Comparison of ENCODE assay signal across 17 cellular contexts in the genomic region with DNA sequence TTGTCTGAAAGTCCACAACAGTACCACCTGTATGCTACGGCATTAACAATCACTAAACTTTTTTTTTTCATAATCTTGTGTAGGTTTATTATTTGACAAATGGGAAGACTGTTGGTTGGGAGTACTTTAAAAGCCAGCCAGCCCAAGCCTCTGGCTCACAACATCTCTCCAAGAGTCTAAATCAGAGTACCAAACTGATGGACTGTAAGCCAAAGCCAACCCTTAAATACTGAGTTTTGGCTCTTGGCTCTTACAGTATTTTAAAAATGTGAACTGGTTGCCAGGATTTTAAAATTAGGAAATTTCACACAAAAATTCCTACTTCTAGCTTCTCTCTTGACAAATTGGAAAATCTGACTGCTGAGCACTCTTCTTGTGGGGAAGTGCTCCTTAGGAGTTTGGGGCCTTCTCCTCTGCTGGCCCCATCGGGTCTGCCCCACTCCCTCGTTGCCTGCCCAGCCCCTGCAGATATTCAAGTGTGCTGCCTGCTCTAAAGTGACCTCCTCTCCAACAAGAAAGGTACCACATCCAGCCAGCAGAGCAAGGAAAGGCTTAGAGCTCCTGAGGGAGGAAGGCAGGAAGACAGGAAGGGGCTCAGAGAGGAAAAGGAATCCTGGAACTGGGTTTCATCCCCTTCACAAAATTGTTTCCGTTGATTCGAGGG.
"Had no signal": no experiment of that assay in that cellular context is flagged by ENCODE, and none has a peak within 500 bp of the region (broad histone marks: within the 10 kb centered on the region; RNA-seq: fewer than 3 reads in every experiment).

No MANE protein-coding gene starts in this region.

- H3K27ac Mint-ChIP-seq: activated CD8-positive, alpha-beta T cell treated with anti-CD3 and anti-CD28 coated beads for 36 hours; activated naive CD8-positive, alpha-beta T cell treated with anti-CD3 and anti-CD28 coated beads for 36 hours; activated T-cell treated with anti-CD3 and anti-CD28 coated beads, Interleukin-2, amount 50 U/mL, for 72 hours; naive B cell; progenitor cell of endocrine pancreas; stimulated activated naive CD8-positive, alpha-beta T cell treated with anti-CD3 and anti-CD28 coated beads, Interleukin-15, amount 100 ng/mL, for 72 hours had no signal

- H3K4me1 Mint-ChIP-seq: activated naive CD8-positive, alpha-beta T cell treated with anti-CD3 and anti-CD28 coated beads for 36 hours; naive B cell; stimulated activated naive CD8-positive, alpha-beta T cell treated with anti-CD3 and anti-CD28 coated beads, Interleukin-15, amount 100 ng/mL, for 72 hours had no signal

- H3K36me3 ChIP-seq: breast epithelium, uterus had no signal

- H3K27me3 ChIP-seq: breast epithelium, esophagus squamous epithelium, gastroesophageal sphincter, neutrophil, testis, uterus had no signal

- H3K9me3 Mint-ChIP-seq: activated naive CD8-positive, alpha-beta T cell treated with anti-CD3 and anti-CD28 coated beads for 36 hours; activated T-cell treated with anti-CD3 and anti-CD28 coated beads, Interleukin-2, amount 50 U/mL, for 72 hours; stimulated activated naive CD8-positive, alpha-beta T cell treated with anti-CD3 and anti-CD28 coated beads, Interleukin-15, amount 100 ng/mL, for 72 hours had no signal

- DNase-seq: activated CD8-positive, alpha-beta memory T cell treated with anti-CD3 and anti-CD28 coated beads, Interleukin-2, amount 50 U/mL, for 4 hours; activated CD8-positive, alpha-beta T cell treated with anti-CD3 and anti-CD28 coated beads for 36 hours; activated gamma-delta T cell treated with Interleukin-2 at 50 U/mL for 16 hours; activated naive CD8-positive, alpha-beta T cell treated with anti-CD3 and anti-CD28 coated beads for 36 hours; activated T-cell treated with anti-CD3 and anti-CD28 coated beads, Interleukin-2, amount 50 U/mL, for 72 hours; esophagus squamous epithelium; kidney glomerular epithelial cell; naive B cell; stimulated activated CD4-positive, alpha-beta T cell treated with anti-CD3 and anti-CD28 coated beads, Interleukin-4, amount 100 ng/mL, for 24 hours; stimulated activated naive CD8-positive, alpha-beta T cell treated with anti-CD3 and anti-CD28 coated beads, Interleukin-15, amount 100 ng/mL, for 72 hours; testis; uterus had no signal

- H3K4me3 Mint-ChIP-seq: activated CD8-positive, alpha-beta T cell treated with anti-CD3 and anti-CD28 coated beads for 36 hours; activated naive CD8-positive, alpha-beta T cell treated with anti-CD3 and anti-CD28 coated beads for 36 hours; activated T-cell treated with anti-CD3 and anti-CD28 coated beads, Interleukin-2, amount 50 U/mL, for 72 hours; naive B cell; stimulated activated naive CD8-positive, alpha-beta T cell treated with anti-CD3 and anti-CD28 coated beads, Interleukin-15, amount 100 ng/mL, for 72 hours had no signal

- H3K4me3 ChIP-seq: breast epithelium, esophagus squamous epithelium, gastroesophageal sphincter, lung, testis, uterus had no signal

- H3K9me3 ChIP-seq: breast epithelium, esophagus squamous epithelium, gastroesophageal sphincter, neutrophil, testis, uterus had no signal

- H3K27ac ChIP-seq: breast epithelium, esophagus squamous epithelium, gastroesophageal sphincter, neutrophil, testis, uterus had no signal

- H3K4me1 ChIP-seq: breast epithelium, testis, uterus had no signal

- H3K27me3 Mint-ChIP-seq: activated CD8-positive, alpha-beta T cell treated with anti-CD3 and anti-CD28 coated beads for 36 hours; activated naive CD8-positive, alpha-beta T cell treated with anti-CD3 and anti-CD28 coated beads for 36 hours; naive B cell; progenitor cell of endocrine pancreas; stimulated activated naive CD8-positive, alpha-beta T cell treated with anti-CD3 and anti-CD28 coated beads, Interleukin-15, amount 100 ng/mL, for 72 hours had no signal

- ATAC-seq: activated CD8-positive, alpha-beta T cell treated with anti-CD3 and anti-CD28 coated beads for 36 hours; activated T-cell treated with anti-CD3 and anti-CD28 coated beads, Interleukin-2, amount 50 U/mL, for 72 hours; gastroesophageal sphincter; stimulated activated naive CD8-positive, alpha-beta T cell treated with anti-CD3 and anti-CD28 coated beads, Interleukin-15, amount 100 ng/mL, for 72 hours had no signal
